8 cellular contexts compared by ENCODE assay signal in genomic region chr22:29205598-29206371, GRCh38. TPM values are rescaled to one million over a fixed set of nuclear protein-coding genes. Genes with fewer than 3 reads are reported as not detected.
DNase-seq lines count a peak whose midpoint lies in the region; ATAC-seq, FAIRE-seq and TF ChIP-seq lines count a peak whose summit lies in the region.

Gene EMID1, plus strand, starts transcription at chr22:29205896. Its CDS starts 143 bp downstream, at chr22:29206039.

- H3K79me2 ChIP-seq in KMS-11 (ENCODE audit: insufficient read depth, low read depth), result no peaks in the 10 kb centered on the region
- peaks cover 16% of the 10 kb centered on the region; the same call in 2 of the 3 replicates for H3K79me2 ChIP-seq in K562 (ENCODE audit: control insufficient read depth, insufficient read depth, low read length)

- no peak for TF ChIP-seq CTCF in KMS-11 (conservative IDR thresholded peaks at IDR 0.05; ENCODE audit: low read depth, low read length)
- TF ChIP-seq CTCF in K562 (IDR thresholded peaks at IDR 0.05 in 2 of 3, conservative IDR thresholded peaks at IDR 0.05 in 1 of 3; ENCODE audit: insufficient read depth in 2 of 3, low read depth in 1 of 3, low read length in 3 of 3), result peak; percentile 10 to 47 (median 27); a peak in 3 of 6 replicates
- TF ChIP-seq CTCF in kidney (IDR thresholded peaks at IDR 0.05; ENCODE audit: borderline replicate concordance, extremely low read depth, insufficient read depth), result no peak

- POLR2A ChIA-PET in K562 (lab: Yijun Ruan, JAX), result interaction anchor here (0.6 to 3.4 kb wide), 4 partner anchors 10 to 407 kb away, joined by 3 to 13 read pairs (median 4); no protein-coding TSS in a partner anchor

- peak within 1 kb of the TSS; percentile 71 for H3K4me3 Mint-ChIP-seq in stimulated activated effector memory CD8-positive, alpha-beta T cell treated with anti-CD3 and anti-CD28 coated beads, Interleukin-12 subunit alpha, Interleukin-12 subunit beta, amount 100 ng/mL, for 72 hours

- H3K36me3 Mint-ChIP-seq in stimulated activated effector memory CD8-positive, alpha-beta T cell treated with anti-CD3 and anti-CD28 coated beads, Interleukin-12 subunit alpha, Interleukin-12 subunit beta, amount 100 ng/mL, for 72 hours, result no peaks in the 10 kb centered on the region

- WGBS in K562 (ENCODE audit: insufficient coverage, low coverage, missing lambda C conversion rate), result 3% methylated on average over 27 of the region's 90 CpGs

- H2AFZ ChIP-seq in KMS-11 (ENCODE audit: low read depth) (peak within 1 kb of the TSS; percentile 78), K562 (ENCODE audit: low read depth, low read length) (peak within 1 kb of the TSS; percentile 82)

- H3K9ac ChIP-seq in KMS-11, result peak within 1 kb of the TSS; percentile 30; the same call in 1 of the 2 replicates
- H3K9ac ChIP-seq in K562 (ENCODE audit: insufficient read depth in 1 of 2, low read depth in 2 of 2, low read length in 2 of 2), result peak within 1 kb of the TSS; percentile 74 to 96
- peak within 1 kb of the TSS; percentile 69 to 82 for H3K9ac ChIP-seq in kidney (ENCODE audit: low read length in 2 of 2)

- H4K20me1 ChIP-seq in KMS-11 (ENCODE audit: insufficient read depth), result no peaks in the 10 kb centered on the region
- no peaks in the 10 kb centered on the region for H4K20me1 ChIP-seq in K562 (replicated peaks; ENCODE audit: control insufficient read depth, insufficient read depth, low read length)

- H3K4me2 ChIP-seq in KMS-11 (peak within 1 kb of the TSS; percentile 80), K562 (ENCODE audit: insufficient read depth, low read length) (peak within 1 kb of the TSS; percentile 84)

- H3K9me3 ChIP-seq in K562 (replicated peaks; ENCODE audit: control insufficient read depth, insufficient read depth, low read depth, low read length), result no peaks in the 10 kb centered on the region
- H3K9me3 ChIP-seq in kidney (ENCODE audit: control insufficient read depth in 1 of 2, low read length in 2 of 2), result no peaks in the 10 kb centered on the region

- H3K36me3 ChIP-seq in KMS-11 (ENCODE audit: insufficient read depth), result no peaks in the 10 kb centered on the region
- no peaks in the 10 kb centered on the region for H3K36me3 ChIP-seq in K562 (ENCODE audit: control insufficient read depth, insufficient read depth, low read length)
- H3K36me3 ChIP-seq in kidney (ENCODE audit: control insufficient read depth in 1 of 2, insufficient read depth in 2 of 2, low read length in 2 of 2), result no peaks in the 10 kb centered on the region

- intact Hi-C loops in K562 (cut with micrococcal nuclease) (no loop called here), kidney (cut with DNase I) (no loop called here)

- no peak for TF ChIP-seq RAD21 in K562 (CRISPR knock-in tag; conservative IDR thresholded peaks at IDR 0.05 in 1 of 2, IDR thresholded peaks at IDR 0.05 in 1 of 2)

- H3K27ac ChIP-seq in KMS-11 (no peak within 1 kb of the TSS), K562 (ENCODE audit: extremely low read depth, low read depth, low read length) (peak within 1 kb of the TSS; percentile 60), kidney (ENCODE audit: low read depth in 2 of 2, low read length in 2 of 2) (peak within 1 kb of the TSS; percentile 51 to 77)

- in situ Hi-C loops in K562 (cut with MboI), result no loop called here

- peaks cover 42% of the 10 kb centered on the region for H3K4me1 ChIP-seq in KMS-11 (ENCODE audit: low read depth, poor library complexity, severe bottlenecking)
- peaks cover 45 to 58% of the 10 kb centered on the region in 2 experiments for H3K4me1 ChIP-seq in K562 (replicated peaks in 1 of 2; ENCODE audit: control insufficient read depth in 2 of 2, insufficient read depth in 2 of 2, low read length in 2 of 2)
- H3K4me1 ChIP-seq in kidney (ENCODE audit: control insufficient read depth in 1 of 2, insufficient read depth in 1 of 2, low read depth in 1 of 2, low read length in 2 of 2), result peaks cover 7 to 44% of the 10 kb centered on the region in 2 donors

- no TSS peak for BruUV-seq in K562 (replicated peaks; lab: Mats Ljungman, UMichigan)

- CTCF ChIA-PET in K562 (lab: Yijun Ruan, JAX; ENCODE audit: low intra/inter-chr PET ratio), result no interaction called here

- DNase-seq in NCI-H146 (lab: John Stamatoyannopoulos, UW) (peak; percentile 48), NCI-H146 treated with DMSO at 0.1 percent for 48 hours (lab: John Stamatoyannopoulos, UW; ENCODE audit: unreplicated experiment) (no peak), K562 (ENCODE audit: extremely low read depth in 1 of 4, low spot score in 3 of 4) (peak; percentile 54 to 90 (median 81)), kidney (peak; percentile 80)
- DNase-seq in stimulated activated effector memory CD8-positive, alpha-beta T cell treated with anti-CD3 and anti-CD28 coated beads, Interleukin-12 subunit alpha, Interleukin-12 subunit beta, amount 100 ng/mL, for 72 hours (ENCODE audit: low spot score in 2 of 2), result no peak

- H3K9me3 Mint-ChIP-seq in stimulated activated effector memory CD8-positive, alpha-beta T cell treated with anti-CD3 and anti-CD28 coated beads, Interleukin-12 subunit alpha, Interleukin-12 subunit beta, amount 100 ng/mL, for 72 hours, result no peaks in the 10 kb centered on the region

- H3K4me3 ChIP-seq in KMS-11 (IDR thresholded peaks at IDR 0.05; ENCODE audit: insufficient read depth, low read depth, low read length) (no peak within 1 kb of the TSS), K562 (peak within 1 kb of the TSS; percentile 76), kidney (ENCODE audit: low read length in 2 of 2) (peak within 1 kb of the TSS; percentile 66 to 74)

- no peak for TF ChIP-seq EP300 in K562 (IDR thresholded peaks at IDR 0.05; ENCODE audit: low read length)

- H3K27ac Mint-ChIP-seq in stimulated activated effector memory CD8-positive, alpha-beta T cell treated with anti-CD3 and anti-CD28 coated beads, Interleukin-12 subunit alpha, Interleukin-12 subunit beta, amount 100 ng/mL, for 72 hours, result no peak within 1 kb of the TSS

- peaks cover 25% of the 10 kb centered on the region for H3K4me1 Mint-ChIP-seq in stimulated activated effector memory CD8-positive, alpha-beta T cell treated with anti-CD3 and anti-CD28 coated beads, Interleukin-12 subunit alpha, Interleukin-12 subunit beta, amount 100 ng/mL, for 72 hours

- no peak; the same call in 1 of the 2 replicates for TF ChIP-seq POLR2A in K562 (conservative IDR thresholded peaks at IDR 0.05)

- ATAC-seq in K562 (peak; percentile 72), HG02623 (IDR thresholded peaks at IDR 0.05; ENCODE audit: unreplicated experiment) (no peak), GM21717 (IDR thresholded peaks at IDR 0.05; ENCODE audit: unreplicated experiment) (no peak)
- ATAC-seq in stimulated activated effector memory CD8-positive, alpha-beta T cell treated with anti-CD3 and anti-CD28 coated beads, Interleukin-12 subunit alpha, Interleukin-12 subunit beta, amount 100 ng/mL, for 72 hours, result peak; percentile 9

- peaks cover 13% of the 10 kb centered on the region for H3K27me3 ChIP-seq in KMS-11 (ENCODE audit: insufficient read depth, low read depth)
- H3K27me3 ChIP-seq in K562 (ENCODE audit: control insufficient read depth in 2 of 2, insufficient read depth in 2 of 2, low read length in 2 of 2), result no peaks in the 10 kb centered on the region

- no peaks in the 10 kb centered on the region for H3K9me1 ChIP-seq in K562 (ENCODE audit: control insufficient read depth, insufficient read depth, low read length)

- FAIRE-seq in K562 (lab: Jason Lieb, UNC), result no peak
- no peak for FAIRE-seq in kidney (lab: Jason Lieb, UNC)

TF ChIP-seq in K562, 482 proteins besides CTCF, POLR2A, EP300 and RAD21 (continues in another document):
- TF ChIP-seq PREB (CRISPR knock-in tag; IDR thresholded peaks at IDR 0.05) (no peak), HEY1 (CRISPR knock-in tag; IDR thresholded peaks at IDR 0.05; ENCODE audit: borderline replicate concordance) (no peak), NONO (IDR thresholded peaks at IDR 0.05; ENCODE audit: low read depth in 2 of 2, low read length in 1 of 2) (peak in 1 of 2 experiments; percentile 43; a peak in 1 of 4 replicates), GABPA (tag; conservative IDR thresholded peaks at IDR 0.05; ENCODE audit: low read depth) (peak; percentile 15; the same call in 1 of the 2 replicates), PURB (CRISPR knock-in tag; IDR thresholded peaks at IDR 0.05; ENCODE audit: low read depth) (no peak), ZNF316 (IDR thresholded peaks at IDR 0.05) (no peak)

RNA-seq across cellular contexts. Expression of gene EMID1, which starts in this region (rescaled TPM):
- total RNA-seq in K562 (2011; cell fraction: chromatin; rRNA removed; ENCODE audit: low replicate concordance), result 9.5 and 19.2 TPM in 2 replicates
- 12.4 and 12.8 TPM in 2 replicates for total RNA-seq in K562 (2011; cell fraction: nucleolus; rRNA removed)
- total RNA-seq in K562 (2011; cell fraction: nucleoplasm; rRNA removed), result 11.4 and 13.8 TPM in 2 replicates
- total RNA-seq in K562 (2014; rRNA removed) (5.5 and 6.9 TPM in 2 replicates), K562 (2014; rRNA removed; fragmentation: Illumina TruSeq; extraction: Trizol) (0.80 and 0.91 TPM in 2 replicates), K562 (2015; rRNA removed; fragmentation: Illumina TruSeq; extraction: Trizol) (3.0 TPM in 2 replicates), K562 (2021) (5.7 and 7.2 TPM in 2 replicates), kidney (9.6 TPM)
- polyA plus RNA-seq in K562 (2011; rRNA removed) (2.7 and 3.0 TPM in 2 replicates), K562 (2014; fragmentation: Illumina TruSeq; extraction: Trizol) (1.6 and 2.6 TPM in 2 replicates), K562 (2014; fragmentation: Nextera tagmentation; extraction: Ambion mirVana) (under 1 TPM; 0.15 to 0.17 TPM), K562 (2014; rRNA removed) (4.9 and 6.9 TPM in 2 replicates), kidney (ENCODE audit: insufficient read depth, low read depth, low replicate concordance) (25.5 TPM)
- 2.8 and 9.9 TPM in 2 replicates for polyA plus RNA-seq in K562 (2011; cell fraction: cytosol; rRNA removed)
- 4.6 and 10.5 TPM in 2 replicates for polyA plus RNA-seq in K562 (2011; cell fraction: nucleus; rRNA removed)
- 5.3 and 46.5 TPM in 2 replicates for polyA plus RNA-seq in K562 (2012)
- polyA minus RNA-seq in K562 (2011; rRNA and poly(A)+ RNA removed), result 1.1 and 2.6 TPM in 2 replicates
- 1.0 and 2.4 TPM in 2 replicates for polyA minus RNA-seq in K562 (2011; cell fraction: cytosol; rRNA and poly(A)+ RNA removed)
- 4.3 and 5.3 TPM in 2 replicates for polyA minus RNA-seq in K562 (2011; cell fraction: nucleus; rRNA and poly(A)+ RNA removed)

Comparison
In these comparisons a context has a peak if more than half of its experiments do, and no peak if none do; other contexts are left out.
1. DNase-seq: peak in NCI-H146 (single experiment), K562 (4 of 4) and kidney (single experiment); none in NCI-H146 treated with DMSO at 0.1 percent for 48 hours (single experiment) and stimulated activated effector memory CD8-positive, alpha-beta T cell treated with anti-CD3 and anti-CD28 coated beads, Interleukin-12 subunit alpha, Interleukin-12 subunit beta, amount 100 ng/mL, for 72 hours (0 of 2).
2. H3K9ac ChIP-seq: peak in every context shown above with its lines; median percentile 85 in K562; 76 in kidney; 30 in KMS-11.
3. CTCF ChIP-seq: peak in K562 (3 of 3); none in KMS-11 (single experiment) and kidney (single experiment).
4. ATAC-seq: peak in K562 (single experiment) and stimulated activated effector memory CD8-positive, alpha-beta T cell treated with anti-CD3 and anti-CD28 coated beads, Interleukin-12 subunit alpha, Interleukin-12 subunit beta, amount 100 ng/mL, for 72 hours (single experiment); none in HG02623 (single experiment) and GM21717 (single experiment).